ENCODE assay signal across 8 cellular contexts in genomic region chr16:10180771-10181163, GRCh38. TPM values are rescaled to one million over a fixed set of nuclear protein-coding genes. Genes with fewer than 3 reads are reported as not detected.
DNase-seq lines count a peak whose midpoint lies in the region; ATAC-seq, FAIRE-seq and TF ChIP-seq lines count a peak whose summit lies in the region.

No MANE protein-coding gene starts in this region.

- no peak overlapping the region for H3K27ac ChIP-seq in H1 (ENCODE audit: low read depth, low read length)
- H3K27ac ChIP-seq in RWPE1: no peak overlapping the region

- 0 out of 2 replicates have a peak overlapping the region, but pooled peaks have one; percentile 88 for H2BK12ac ChIP-seq in H1 (ENCODE audit: low read depth, low read length)

- H3K23me2 ChIP-seq in H1 (ENCODE audit: low read depth, low read length): peaks cover 27% of the 10 kb centered on the region; the same call in 1 of the 2 replicates

- H4K20me1 ChIP-seq in H1 (replicated peaks in 1 of 2; ENCODE audit: control insufficient read depth in 1 of 2, insufficient read depth in 2 of 2, low read length in 2 of 2): no peaks in the 10 kb centered on the region

- TF ChIP-seq POLR2A in H1 (IDR thresholded peaks at IDR 0.05; ENCODE audit: control extremely low read depth in 1 of 2, low read depth in 2 of 2, low read length in 2 of 2): no peak

- no peak overlapping the region; the same call in 1 of the 2 replicates for H2BK15ac ChIP-seq in H1 (ENCODE audit: low read length)

- H3K27me3 Mint-ChIP-seq in nephron (ENCODE audit: low read depth): peaks cover 78% of the 10 kb centered on the region

- H4K91ac ChIP-seq in H1 (replicated peaks; ENCODE audit: insufficient read length, low read length): no peak overlapping the region

- peaks cover 8% of the 10 kb centered on the region for H3K36me3 Mint-ChIP-seq in nephron (ENCODE audit: low read depth)

- no peaks in the 10 kb centered on the region for H3K9me3 ChIP-seq in H1 (ENCODE audit: insufficient read depth in 2 of 2, low read depth in 1 of 2, low read length in 1 of 2)

- peak overlapping the region; percentile 71 to 99 for H3K4me2 ChIP-seq in H1 (ENCODE audit: insufficient read depth in 1 of 2, low read depth in 2 of 2, low read length in 2 of 2)

- H3K4me3 ChIP-seq in H1 (ENCODE audit: extremely low read depth in 1 of 4, insufficient read depth in 2 of 4, low read depth in 3 of 4, low read length in 4 of 4): peak overlapping the region; percentile 26 to 73 (median 57)

- TF ChIP-seq EP300 in H1 (IDR thresholded peaks at IDR 0.05; ENCODE audit: borderline replicate concordance in 1 of 2, low read depth in 2 of 2, low read length in 2 of 2): no peak

- H3K56ac ChIP-seq in H1 (replicated peaks; ENCODE audit: insufficient read length, low read depth, low read length): no peak overlapping the region

- H3K4ac ChIP-seq in H1 (replicated peaks; ENCODE audit: insufficient read length, low read depth, low read length): no peak overlapping the region

- no peak overlapping the region for H2BK20ac ChIP-seq in H1 (ENCODE audit: low read length)

- H3K4me3 Mint-ChIP-seq in nephron: peak overlapping the region; percentile 73 to 84 (median 77)

- H3K27ac Mint-ChIP-seq in nephron: peak overlapping the region in 1 of 3 experiments; percentile 49

- H3K79me2 ChIP-seq in H1 (ENCODE audit: control insufficient read depth in 1 of 2, insufficient read depth in 2 of 2, low read length in 2 of 2): no peaks in the 10 kb centered on the region

- no peak for ATAC-seq in GM19023 (IDR thresholded peaks at IDR 0.05; ENCODE audit: unreplicated experiment)

- TF ChIP-seq CTCF in H1 (IDR thresholded peaks at IDR 0.05; ENCODE audit: control extremely low read depth in 1 of 3, insufficient read depth in 1 of 3, low read depth in 1 of 3, low read length in 3 of 3) (peak; percentile 68 to 70 (median 68)), nephron (IDR thresholded peaks at IDR 0.05; ENCODE audit: unreplicated experiment in 3 of 3) (peak; percentile 38 to 50 (median 48)), RWPE1 (conservative IDR thresholded peaks at IDR 0.05; ENCODE audit: low read depth) (no peak)

- 3% methylated on average over 23 of the region's 24 CpGs; no CpG with 5 or more reads in 1 of the 2 experiments for WGBS in H1 (ENCODE audit: extremely low coverage in 1 of 2, insufficient coverage in 1 of 2, insufficient read length in 1 of 2, insufficient replicate concordance in 2 of 2, low coverage in 1 of 2, low lambda C conversion rate in 2 of 2, missing lambda C conversion rate in 1 of 2), 2 experiments

- CTCF ChIA-PET in H1 (lab: Charles Lee; ENCODE audit: partially characterized antibody): interaction anchor here (0.6 to 5.7 kb wide), 60 partner anchors 9 to 1182 kb away, joined by 3 to 86 read pairs (median 3); no protein-coding TSS in a partner anchor
- CTCF ChIA-PET in RWPE1 (lab: Yijun Ruan, JAX): interaction anchor here (0.7 to 0.9 kb wide), 2 partner anchors 42 to 87 kb away, joined by 3 to 4 read pairs; no protein-coding TSS in a partner anchor

- DNase-seq in ELF-1 (ENCODE audit: low read depth, low spot score) (peak; percentile 89), NCI-H82 (lab: John Stamatoyannopoulos, UW) (peak; percentile 82), H1 (ENCODE audit: low read depth in 1 of 2, low spot score in 2 of 2) (peak; percentile 59 to 93), NCI-H2029 treated with DMSO at 0.1 percent for 48 hours (lab: John Stamatoyannopoulos, UW) (no peak), RWPE1 (ENCODE audit: low spot score) (no peak), activated gamma-delta T cell (lab: John Stamatoyannopoulos, UW) (no peak)

- H2AFZ ChIP-seq in H1 (ENCODE audit: low read length): peak overlapping the region; percentile 76; the same call in 1 of the 2 replicates

- POLR2A ChIA-PET in H1 (lab: Charles Lee; ENCODE audit: partially characterized antibody): interaction anchor here (1.2 to 1.5 kb wide), 2 partner anchors 44 to 502 kb away, joined by 3 read pairs; no protein-coding TSS in a partner anchor
- POLR2A ChIA-PET in RWPE1 (lab: Yijun Ruan, JAX; ENCODE audit: low non-redundant PET): no interaction called here

- H4K8ac ChIP-seq in H1 (ENCODE audit: extremely low read depth, insufficient read depth, low read length): peak overlapping the region; percentile 79; the same call in 1 of the 2 replicates

- no peaks in the 10 kb centered on the region for H3K79me1 ChIP-seq in H1 (ENCODE audit: low read depth, low read length)

- peak; percentile 53 to 65 for TF ChIP-seq RAD21 in H1 (IDR thresholded peaks at IDR 0.05 in 1 of 2, conservative IDR thresholded peaks at IDR 0.05 in 1 of 2; ENCODE audit: low read depth in 2 of 2, low read length in 2 of 2)

- no peak for FAIRE-seq in H1 (lab: Jason Lieb, UNC)

- H3K4me1 ChIP-seq in H1 (replicated peaks in 1 of 4; ENCODE audit: control insufficient read depth in 3 of 4, insufficient read depth in 4 of 4, low read length in 3 of 4): peaks cover 0 to 6% (median 0%) of the 10 kb centered on the region in 4 experiments; a peak in 3 of 7 replicates

- no peaks in the 10 kb centered on the region for H3K9me3 Mint-ChIP-seq in nephron

- peak overlapping the region; percentile 96 for H3K18ac ChIP-seq in H1 (ENCODE audit: extremely low read depth, low read length)

- no peak overlapping the region for H3K14ac ChIP-seq in H1 (ENCODE audit: insufficient read length)

- H3K36me3 ChIP-seq in H1 (ENCODE audit: control insufficient read depth in 2 of 4, insufficient read depth in 4 of 4, low read length in 3 of 4): no peaks in the 10 kb centered on the region

- H2BK120ac ChIP-seq in H1 (replicated peaks; ENCODE audit: low read depth, low read length): no peak overlapping the region

- no peak overlapping the region for H3K9ac ChIP-seq in H1 (replicated peaks in 1 of 4; ENCODE audit: extremely low read depth in 1 of 4, low read depth in 3 of 4, low read length in 3 of 4)

- no peak overlapping the region for H2BK5ac ChIP-seq in H1 (ENCODE audit: low read depth, low read length)

- H4K5ac ChIP-seq in H1 (ENCODE audit: insufficient read length, low read depth, low read length): no peak overlapping the region

- peaks cover 26 to 50% (median 44%) of the 10 kb centered on the region in 4 experiments for H3K27me3 ChIP-seq in H1 (replicated peaks in 1 of 4; ENCODE audit: control insufficient read depth in 3 of 4, extremely low read depth in 1 of 4, insufficient read depth in 3 of 4, low read length in 3 of 4)

- no peak overlapping the region for H3K23ac ChIP-seq in H1 (ENCODE audit: insufficient read length)

- no peak overlapping the region for H2AK5ac ChIP-seq in H1 (ENCODE audit: low read depth, low read length)

- peaks cover 5% of the 10 kb centered on the region for H3K4me1 Mint-ChIP-seq in nephron

TF ChIP-seq in H1, 55 proteins besides CTCF, POLR2A, EP300 and RAD21:
- TF ChIP-seq GTF2F1 (IDR thresholded peaks at IDR 0.05; ENCODE audit: borderline replicate concordance, low read depth, low read length): no peak
- no peak for TF ChIP-seq E2F6 (IDR thresholded peaks at IDR 0.05)
- TF ChIP-seq KDM1A (IDR thresholded peaks at IDR 0.05; ENCODE audit: borderline replicate concordance, low read length): 0 out of 2 replicates have a peak, but pooled peaks have one; percentile 7
- TF ChIP-seq BRCA1 (IDR thresholded peaks at IDR 0.05; ENCODE audit: low read depth, low read length): no peak
- no peak for TF ChIP-seq RXRA (IDR thresholded peaks at IDR 0.05; ENCODE audit: insufficient read depth, low read depth, low read length)
- TF ChIP-seq POU5F1 (IDR thresholded peaks at IDR 0.05; ENCODE audit: low read depth, low read length): no peak
- TF ChIP-seq HDAC6 (IDR thresholded peaks at IDR 0.05; ENCODE audit: low read depth, low read length): no peak
- no peak for TF ChIP-seq MAX (IDR thresholded peaks at IDR 0.05)
- no peak for TF ChIP-seq YY1 (IDR thresholded peaks at IDR 0.05; ENCODE audit: low read depth, low read length)
- peak; percentile 83; the same call in 1 of the 2 replicates for TF ChIP-seq EGR1 (IDR thresholded peaks at IDR 0.05; ENCODE audit: borderline replicate concordance, low read depth, low read length)
- TF ChIP-seq KDM4A (IDR thresholded peaks at IDR 0.05; ENCODE audit: low read depth, low read length, severe bottlenecking): peak; percentile 90
- TF ChIP-seq SIRT6 (IDR thresholded peaks at IDR 0.05; ENCODE audit: low read length): no peak
TF ChIP-seq in H1: peak in this region for 3.

RNA-seq across cellular contexts. Expression of gene GRIN2A, which starts 1.5 kb away (rescaled TPM):
- 0.96 and 1.8 TPM in 2 replicates for total RNA-seq in H1 (2021; fragmentation: NEBNext Ultra II Directional; extraction: Animal tissue kit (Norgen Biotek cat#: 25700))
- 0.18 and 0.42 TPM in 2 replicates for polyA plus RNA-seq in H1 (2011; rRNA removed)
- polyA plus RNA-seq in H1 (2011; cell fraction: cytosol; rRNA removed): 0.34 TPM
- polyA plus RNA-seq in H1 (2011; cell fraction: nucleus; rRNA removed): 1.2 TPM
- 0.43 to 1.1 TPM (median 0.63 TPM) in 4 replicates for polyA plus RNA-seq in H1 (2012, experiment 1 of 2)
- 0.07 TPM for polyA plus RNA-seq in H1 (2012, experiment 2 of 2)
- 0.39 TPM for polyA plus RNA-seq in H1 (2013, experiment 1 of 2)
- 0.37 TPM for polyA plus RNA-seq in H1 (2013, experiment 2 of 2)
- 2.8 and 3.7 TPM in 2 replicates for polyA minus RNA-seq in H1 (2011; rRNA and poly(A)+ RNA removed)
- polyA minus RNA-seq in H1 (2011; cell fraction: cytosol; rRNA and poly(A)+ RNA removed): 1.2 TPM
- 5.9 TPM for polyA minus RNA-seq in H1 (2011; cell fraction: nucleus; rRNA and poly(A)+ RNA removed)

Comparison
In these comparisons a context has a peak if more than half of its experiments do, and no peak if none do; other contexts are left out.
1. DNase-seq: peak in ELF-1 (single experiment), NCI-H82 (single experiment) and H1 (2 of 2); none in NCI-H2029 treated with DMSO at 0.1 percent for 48 hours (single experiment), RWPE1 (single experiment) and activated gamma-delta T cell (single experiment).